In genomic region chr6:42978487-42978792, GRCh38 we compare ENCODE assay signal across 1 cellular context.
TF ChIP-seq lines count a peak whose summit lies in the region.

No MANE protein-coding gene starts in this region.

TF ChIP-seq in HepG2, 621 proteins besides CTCF, POLR2A, EP300 and RAD21 (continues in another document):
- TF ChIP-seq AGO2 (optimal IDR thresholded peaks at IDR 0.05; ENCODE audit: low read depth, low read length) (peak; percentile 96), HINFP (CRISPR knock-in tag; IDR thresholded peaks at IDR 0.05; ENCODE audit: low read depth) (0 out of 2 replicates have a peak, but pooled peaks have one; percentile 12), ZFP37 (CRISPR knock-in tag; IDR thresholded peaks at IDR 0.05; ENCODE audit: borderline replicate concordance) (no peak), NFATC3 (CRISPR knock-in tag; IDR thresholded peaks at IDR 0.05) (no peak), RCOR2 (CRISPR knock-in tag; IDR thresholded peaks at IDR 0.05) (no peak), ZNF432 (CRISPR knock-in tag; IDR thresholded peaks at IDR 0.05; ENCODE audit: borderline replicate concordance) (no peak), ZNF776 (CRISPR knock-in tag; IDR thresholded peaks at IDR 0.05) (no peak), NR2F2 (IDR thresholded peaks at IDR 0.05; ENCODE audit: borderline replicate concordance, low read depth) (peak; percentile 11; the same call in 1 of the 2 replicates), ZNF556 (CRISPR knock-in tag; IDR thresholded peaks at IDR 0.05; ENCODE audit: borderline replicate concordance) (peak; percentile 16; the same call in 1 of the 2 replicates), MYC (CRISPR knock-in tag; IDR thresholded peaks at IDR 0.05; ENCODE audit: borderline replicate concordance) (no peak; the same call in 1 of the 2 replicates), MIER2 (CRISPR knock-in tag; IDR thresholded peaks at IDR 0.05) (no peak), ZNF572 (CRISPR knock-in tag; IDR thresholded peaks at IDR 0.05) (no peak), XBP1 (CRISPR knock-in tag; IDR thresholded peaks at IDR 0.05) (no peak), ZNF841 (CRISPR knock-in tag; IDR thresholded peaks at IDR 0.05; ENCODE audit: borderline replicate concordance) (no peak), ZBTB8A (CRISPR knock-in tag; IDR thresholded peaks at IDR 0.05; ENCODE audit: borderline replicate concordance, low read depth) (peak; percentile 36; the same call in 1 of the 2 replicates), ZNF292 (CRISPR knock-in tag; IDR thresholded peaks at IDR 0.05; ENCODE audit: borderline replicate concordance, low read depth) (no peak), ZNF503 (CRISPR knock-in tag; IDR thresholded peaks at IDR 0.05) (0 out of 2 replicates have a peak, but pooled peaks have one; percentile 26), PHF5A (CRISPR knock-in tag; IDR thresholded peaks at IDR 0.05; ENCODE audit: low read depth, unreplicated experiment) (peak; percentile 17), GATAD2A (CRISPR knock-in tag; IDR thresholded peaks at IDR 0.05) (no peak), ZNF225 (CRISPR knock-in tag; IDR thresholded peaks at IDR 0.05) (no peak), SRSF1 (optimal IDR thresholded peaks at IDR 0.05; ENCODE audit: low read depth, low read length) (no peak), CBX5 (CRISPR knock-in tag; IDR thresholded peaks at IDR 0.05; ENCODE audit: borderline replicate concordance) (no peak), DDIT3 (CRISPR knock-in tag; IDR thresholded peaks at IDR 0.05) (no peak), ZSCAN9 (CRISPR knock-in tag; IDR thresholded peaks at IDR 0.05; ENCODE audit: borderline replicate concordance) (no peak), KLF11 (CRISPR knock-in tag; IDR thresholded peaks at IDR 0.05) (no peak), ELF4 (CRISPR knock-in tag; IDR thresholded peaks at IDR 0.05; ENCODE audit: borderline replicate concordance) (no peak), PITX1 (CRISPR knock-in tag; IDR thresholded peaks at IDR 0.05) (peak; percentile 14; the same call in 1 of the 2 replicates), KIAA2018 (CRISPR knock-in tag; IDR thresholded peaks at IDR 0.05; ENCODE audit: borderline replicate concordance) (peak; percentile 36; the same call in 1 of the 2 replicates), CC2D1A (CRISPR knock-in tag; IDR thresholded peaks at IDR 0.05) (no peak), ZNF747 (CRISPR knock-in tag; IDR thresholded peaks at IDR 0.05; ENCODE audit: borderline replicate concordance) (no peak), ZNF768 (CRISPR knock-in tag; IDR thresholded peaks at IDR 0.05) (peak; percentile 46; the same call in 1 of the 2 replicates), DR1 (CRISPR knock-in tag; IDR thresholded peaks at IDR 0.05) (no peak), SOX13 (IDR thresholded peaks at IDR 0.05) (no peak), SOX13 (CRISPR knock-in tag; conservative IDR thresholded peaks at IDR 0.05 in 1 of 2, IDR thresholded peaks at IDR 0.05 in 1 of 2) (no peak), TEAD3 (CRISPR knock-in tag; optimal IDR thresholded peaks at IDR 0.05; ENCODE audit: borderline replicate concordance) (peak; percentile 1), ZBTB37 (CRISPR knock-in tag; IDR thresholded peaks at IDR 0.05) (no peak), ZNF326 (CRISPR knock-in tag; IDR thresholded peaks at IDR 0.05; ENCODE audit: borderline replicate concordance) (no peak), ZNF691 (CRISPR knock-in tag; IDR thresholded peaks at IDR 0.05; ENCODE audit: borderline replicate concordance, low read depth) (0 out of 2 replicates have a peak, but pooled peaks have one; percentile 73), PHF21A (CRISPR knock-in tag; IDR thresholded peaks at IDR 0.05) (peak; percentile 61; the same call in 1 of the 2 replicates)
- TF ChIP-seq, protein P1, sequence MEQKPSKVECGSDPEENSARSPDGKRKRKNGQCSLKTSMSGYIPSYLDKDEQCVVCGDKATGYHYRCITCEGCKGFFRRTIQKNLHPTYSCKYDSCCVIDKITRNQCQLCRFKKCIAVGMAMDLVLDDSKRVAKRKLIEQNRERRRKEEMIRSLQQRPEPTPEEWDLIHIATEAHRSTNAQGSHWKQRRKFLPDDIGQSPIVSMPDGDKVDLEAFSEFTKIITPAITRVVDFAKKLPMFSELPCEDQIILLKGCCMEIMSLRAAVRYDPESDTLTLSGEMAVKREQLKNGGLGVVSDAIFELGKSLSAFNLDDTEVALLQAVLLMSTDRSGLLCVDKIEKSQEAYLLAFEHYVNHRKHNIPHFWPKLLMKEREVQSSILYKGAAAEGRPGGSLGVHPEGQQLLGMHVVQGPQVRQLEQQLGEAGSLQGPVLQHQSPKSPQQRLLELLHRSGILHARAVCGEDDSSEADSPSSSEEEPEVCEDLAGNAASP (CRISPR knock-in tag; IDR thresholded peaks at IDR 0.05; ENCODE audit: borderline replicate concordance): no peak
- TF ChIP-seq, protein P2, sequence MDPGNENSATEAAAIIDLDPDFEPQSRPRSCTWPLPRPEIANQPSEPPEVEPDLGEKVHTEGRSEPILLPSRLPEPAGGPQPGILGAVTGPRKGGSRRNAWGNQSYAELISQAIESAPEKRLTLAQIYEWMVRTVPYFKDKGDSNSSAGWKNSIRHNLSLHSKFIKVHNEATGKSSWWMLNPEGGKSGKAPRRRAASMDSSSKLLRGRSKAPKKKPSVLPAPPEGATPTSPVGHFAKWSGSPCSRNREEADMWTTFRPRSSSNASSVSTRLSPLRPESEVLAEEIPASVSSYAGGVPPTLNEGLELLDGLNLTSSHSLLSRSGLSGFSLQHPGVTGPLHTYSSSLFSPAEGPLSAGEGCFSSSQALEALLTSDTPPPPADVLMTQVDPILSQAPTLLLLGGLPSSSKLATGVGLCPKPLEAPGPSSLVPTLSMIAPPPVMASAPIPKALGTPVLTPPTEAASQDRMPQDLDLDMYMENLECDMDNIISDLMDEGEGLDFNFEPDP (CRISPR knock-in tag; conservative IDR thresholded peaks at IDR 0.05): no peak; the same call in 1 of the 2 replicates
- TF ChIP-seq, protein P3, sequence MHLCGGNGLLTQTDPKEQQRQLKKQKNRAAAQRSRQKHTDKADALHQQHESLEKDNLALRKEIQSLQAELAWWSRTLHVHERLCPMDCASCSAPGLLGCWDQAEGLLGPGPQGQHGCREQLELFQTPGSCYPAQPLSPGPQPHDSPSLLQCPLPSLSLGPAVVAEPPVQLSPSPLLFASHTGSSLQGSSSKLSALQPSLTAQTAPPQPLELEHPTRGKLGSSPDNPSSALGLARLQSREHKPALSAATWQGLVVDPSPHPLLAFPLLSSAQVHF (CRISPR knock-in tag; IDR thresholded peaks at IDR 0.05): no peak
- TF ChIP-seq, protein P4, sequence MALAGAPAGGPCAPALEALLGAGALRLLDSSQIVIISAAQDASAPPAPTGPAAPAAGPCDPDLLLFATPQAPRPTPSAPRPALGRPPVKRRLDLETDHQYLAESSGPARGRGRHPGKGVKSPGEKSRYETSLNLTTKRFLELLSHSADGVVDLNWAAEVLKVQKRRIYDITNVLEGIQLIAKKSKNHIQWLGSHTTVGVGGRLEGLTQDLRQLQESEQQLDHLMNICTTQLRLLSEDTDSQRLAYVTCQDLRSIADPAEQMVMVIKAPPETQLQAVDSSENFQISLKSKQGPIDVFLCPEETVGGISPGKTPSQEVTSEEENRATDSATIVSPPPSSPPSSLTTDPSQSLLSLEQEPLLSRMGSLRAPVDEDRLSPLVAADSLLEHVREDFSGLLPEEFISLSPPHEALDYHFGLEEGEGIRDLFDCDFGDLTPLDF (CRISPR knock-in tag; IDR thresholded peaks at IDR 0.05): no peak
